ENCODE assay signal across 31 cellular contexts in the genomic region with DNA sequence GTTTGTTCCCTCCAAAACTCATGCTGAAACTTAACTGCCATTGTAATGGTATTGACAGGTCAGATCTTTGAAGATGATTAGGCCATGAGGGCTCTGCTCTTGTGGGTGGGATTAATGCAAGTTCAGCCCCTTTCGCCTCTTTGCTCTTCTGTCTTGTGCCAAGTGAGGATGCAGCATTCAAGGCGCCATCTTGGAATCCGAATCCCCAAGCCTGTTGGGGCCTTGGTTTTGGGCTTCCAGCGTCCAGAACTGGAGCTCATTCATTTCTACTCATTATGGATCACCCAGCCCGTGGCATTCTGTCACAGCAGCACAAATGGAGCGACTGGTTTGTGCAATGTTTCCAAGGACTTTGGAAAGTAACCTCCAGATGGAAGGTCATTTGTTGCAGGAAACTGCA.
"Had no signal": no experiment of that assay in that cellular context is flagged by ENCODE, and none has a peak within 500 bp of the region (broad histone marks: within the 10 kb centered on the region; RNA-seq: fewer than 3 reads in every experiment).

No MANE protein-coding gene starts in this region.

- H3K9me3 ChIP-seq: adrenal gland, SK-N-SH had no signal

- H3K27ac Mint-ChIP-seq: activated B cell treated with CpG ODN at 0.5 μM for 24 hours; activated CD4-positive, alpha-beta memory T cell treated with anti-CD3 and anti-CD28 coated beads for 36 hours; activated T-helper 1 cell treated with anti-CD3 and anti-CD28 coated beads, Interleukin-12 subunit alpha, Interleukin-12 subunit beta, Interleukin-2, Interleukin-4 antibody, amounts not matched to agents 30 ng/mL and 10 ng/mL and 1 ng/mL, durations not matched to agents 14 hours and 24 hours and 36 hours; T-cell had no signal

- H3K27me3 ChIP-seq: body of pancreas, SJSA1 had no signal

- H3K36me3 ChIP-seq: adrenal gland, breast epithelium, SJSA1 had no signal

- ATAC-seq: activated T-cell treated with anti-CD3 and anti-CD28 coated beads, Interleukin-2, amount 50 U/mL, for 4 hours; body of pancreas; K562; Panc1; T-cell had no signal

- H3K4me3 Mint-ChIP-seq: activated B cell treated with CpG ODN at 0.5 μM for 24 hours; activated CD4-positive, alpha-beta memory T cell treated with anti-CD3 and anti-CD28 coated beads for 36 hours; activated T-cell treated with anti-CD3 and anti-CD28 coated beads, Interleukin-2, amount 50 U/mL, for 4 hours; activated T-helper 1 cell treated with anti-CD3 and anti-CD28 coated beads, Interleukin-12 subunit alpha, Interleukin-12 subunit beta, Interleukin-2, Interleukin-4 antibody, amounts not matched to agents 30 ng/mL and 10 ng/mL and 1 ng/mL, durations not matched to agents 14 hours and 24 hours and 36 hours; T-cell had no signal

- H3K4me1 Mint-ChIP-seq: activated B cell treated with CpG ODN at 0.5 μM for 24 hours, T-cell had no signal

- H3K27ac ChIP-seq: adrenal gland, body of pancreas, breast epithelium, SJSA1, VCaP had no signal

- H3K4me3 ChIP-seq: adrenal gland, body of pancreas, breast epithelium, K562, SJSA1 had no signal

- H3K4me1 ChIP-seq: adrenal gland, body of pancreas, breast epithelium, SJSA1 had no signal

- DNase-seq: activated B cell treated with CpG ODN at 0.5 μM for 24 hours; activated CD4-positive, alpha-beta memory T cell treated with anti-CD3 and anti-CD28 coated beads for 36 hours; activated CD4-positive, alpha-beta T cell treated with anti-CD3 and anti-CD28 coated beads for 4 hours; activated CD4-positive, alpha-beta T cell treated with anti-CD3 and anti-CD28 coated beads, Interleukin-2, amount 50 U/mL, for 1 hour; activated CD8-positive, alpha-beta memory T cell treated with anti-CD3 and anti-CD28 coated beads, Interleukin-2, amount 50 U/mL, for 4 hours; activated naive CD4-positive, alpha-beta T cell; activated T-cell treated with anti-CD3 and anti-CD28 coated beads for 4 hours; activated T-cell treated with anti-CD3 and anti-CD28 coated beads, Interleukin-2, amount 50 U/mL, for 4 hours; caudate nucleus; cerebellar nuclear complex; IMR-90; Karpas-422; NCI-H1105; NCI-H1417 treated with DMSO at 0.1 percent for 48 hours; NCI-H187 treated with DMSO at 0.1 percent for 48 hours; NCI-H2081; NCI-H345; NCI-H524 treated with DMSO at 0.1 percent for 48 hours; SHP77 treated with DMSO at 0.1 percent for 48 hours; SK-N-SH; T-cell; T-helper 2 cell; T-helper 9 cell had no signal
